Comparison of ENCODE assay signal across 1 cellular context in the genomic region with DNA sequence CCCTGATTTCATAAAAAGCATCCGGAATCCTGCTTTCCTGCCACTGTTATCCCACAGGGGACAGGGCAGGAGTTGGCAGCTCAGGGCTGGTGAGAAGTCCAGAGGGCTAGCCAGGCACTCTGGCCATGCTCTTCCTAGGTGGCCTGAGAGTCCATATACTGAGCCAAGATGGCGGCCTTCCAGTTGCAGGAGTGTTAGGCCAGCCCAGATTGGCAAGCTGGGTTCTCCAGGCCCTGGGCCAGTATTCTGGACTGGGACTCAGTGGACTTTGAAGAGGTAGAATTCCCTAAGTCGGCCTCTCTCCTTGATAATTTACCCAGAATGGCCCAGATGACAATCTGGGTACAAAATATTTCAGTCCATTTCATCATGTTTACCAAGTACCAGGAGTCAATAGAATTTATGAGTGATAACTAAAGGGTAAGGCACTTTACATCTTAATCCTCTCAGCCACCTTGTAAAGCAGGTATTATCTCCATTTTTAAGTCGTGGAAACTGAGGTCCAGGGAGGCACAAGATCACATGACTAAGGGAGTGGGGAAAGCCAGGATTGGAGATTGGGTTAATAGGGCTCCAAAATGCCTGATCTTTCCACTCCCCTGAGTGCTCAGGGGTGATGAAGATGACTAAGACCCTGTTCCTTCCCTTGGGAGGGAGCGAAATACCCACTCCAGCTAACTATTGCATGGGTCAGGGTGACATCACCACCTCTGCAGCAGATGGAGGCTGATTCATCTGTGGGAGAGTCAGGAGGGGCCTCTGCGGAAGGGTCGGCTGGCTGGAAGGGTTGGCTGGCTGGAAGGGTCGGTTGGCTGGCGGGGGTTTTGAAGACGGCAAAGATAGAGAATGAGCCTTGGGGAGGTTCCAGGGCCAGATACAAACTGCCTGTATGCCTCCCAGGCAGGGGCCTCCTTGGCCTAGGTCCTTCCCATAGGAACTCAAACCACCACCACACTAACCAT.
TF ChIP-seq lines count a peak whose summit lies in the region.

No MANE protein-coding gene starts in this region.

TF ChIP-seq in K562, 482 proteins besides CTCF, POLR2A, EP300 and RAD21 (continued from another document and continues in another):
- TF ChIP-seq, protein P1, sequence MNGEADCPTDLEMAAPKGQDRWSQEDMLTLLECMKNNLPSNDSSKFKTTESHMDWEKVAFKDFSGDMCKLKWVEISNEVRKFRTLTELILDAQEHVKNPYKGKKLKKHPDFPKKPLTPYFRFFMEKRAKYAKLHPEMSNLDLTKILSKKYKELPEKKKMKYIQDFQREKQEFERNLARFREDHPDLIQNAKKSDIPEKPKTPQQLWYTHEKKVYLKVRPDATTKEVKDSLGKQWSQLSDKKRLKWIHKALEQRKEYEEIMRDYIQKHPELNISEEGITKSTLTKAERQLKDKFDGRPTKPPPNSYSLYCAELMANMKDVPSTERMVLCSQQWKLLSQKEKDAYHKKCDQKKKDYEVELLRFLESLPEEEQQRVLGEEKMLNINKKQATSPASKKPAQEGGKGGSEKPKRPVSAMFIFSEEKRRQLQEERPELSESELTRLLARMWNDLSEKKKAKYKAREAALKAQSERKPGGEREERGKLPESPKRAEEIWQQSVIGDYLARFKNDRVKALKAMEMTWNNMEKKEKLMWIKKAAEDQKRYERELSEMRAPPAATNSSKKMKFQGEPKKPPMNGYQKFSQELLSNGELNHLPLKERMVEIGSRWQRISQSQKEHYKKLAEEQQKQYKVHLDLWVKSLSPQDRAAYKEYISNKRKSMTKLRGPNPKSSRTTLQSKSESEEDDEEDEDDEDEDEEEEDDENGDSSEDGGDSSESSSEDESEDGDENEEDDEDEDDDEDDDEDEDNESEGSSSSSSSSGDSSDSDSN (IDR thresholded peaks at IDR 0.05; ENCODE audit: borderline replicate concordance in 1 of 2, low read depth in 2 of 2, low read length in 2 of 2), result 0 out of 4 replicates have a peak, but pooled peaks of 1 of the 2 experiments have one; percentile 44
- TF ChIP-seq GTF2F1 (IDR thresholded peaks at IDR 0.05; ENCODE audit: low read depth, low read length) (no peak), ELF1 (tag; IDR thresholded peaks at IDR 0.05) (no peak; the same call in 1 of the 2 replicates), STAG1 (CRISPR knock-in tag; IDR thresholded peaks at IDR 0.05; ENCODE audit: borderline replicate concordance) (no peak), HDAC8 (tag; IDR thresholded peaks at IDR 0.05) (no peak; the same call in 1 of the 2 replicates), NEUROD1 (IDR thresholded peaks at IDR 0.05; ENCODE audit: borderline replicate concordance, low read depth, low read length, partially characterized antibody) (peak; percentile 60), PML (IDR thresholded peaks at IDR 0.05; ENCODE audit: low read length) (no peak), ZNF695 (CRISPR knock-in tag; IDR thresholded peaks at IDR 0.05) (no peak), EHMT2 (IDR thresholded peaks at IDR 0.05) (no peak), ZNF551 (CRISPR knock-in tag; IDR thresholded peaks at IDR 0.05) (no peak), PHB2 (IDR thresholded peaks at IDR 0.05; ENCODE audit: low read depth) (no peak), NFYB (IDR thresholded peaks at IDR 0.05; ENCODE audit: extremely low read depth, insufficient read length) (no peak), ZNF316 (IDR thresholded peaks at IDR 0.05) (no peak), TAL1 (IDR thresholded peaks at IDR 0.05) (peak; percentile 46), ZBTB17 (CRISPR knock-in tag; IDR thresholded peaks at IDR 0.05) (no peak), ZNF75A (CRISPR knock-in tag; IDR thresholded peaks at IDR 0.05) (no peak), MEF2D (tag; conservative IDR thresholded peaks at IDR 0.05; ENCODE audit: low read depth) (no peak), PCBP2 (IDR thresholded peaks at IDR 0.05; ENCODE audit: low read depth, low read length, poor library complexity, severe bottlenecking) (no peak), NCOA2 (IDR thresholded peaks at IDR 0.05; ENCODE audit: partially characterized antibody in 2 of 2) (no peak), ZBTB8A (IDR thresholded peaks at IDR 0.05; ENCODE audit: partially characterized antibody) (no peak), MAFK (IDR thresholded peaks at IDR 0.05; ENCODE audit: low read length) (no peak), CREM (IDR thresholded peaks at IDR 0.05; ENCODE audit: low read depth) (peak; percentile 59; the same call in 1 of the 2 replicates), LCOR (CRISPR knock-in tag; IDR thresholded peaks at IDR 0.05) (peak; percentile 58; the same call in 1 of the 2 replicates), PRMT5 (CRISPR knock-in tag; IDR thresholded peaks at IDR 0.05) (no peak), ILK (tag; IDR thresholded peaks at IDR 0.05; ENCODE audit: borderline replicate concordance, low read depth) (no peak), DDX20 (tag; IDR thresholded peaks at IDR 0.05; ENCODE audit: low read depth) (peak; percentile 49; the same call in 1 of the 2 replicates)
- TF ChIP-seq, protein P2, sequence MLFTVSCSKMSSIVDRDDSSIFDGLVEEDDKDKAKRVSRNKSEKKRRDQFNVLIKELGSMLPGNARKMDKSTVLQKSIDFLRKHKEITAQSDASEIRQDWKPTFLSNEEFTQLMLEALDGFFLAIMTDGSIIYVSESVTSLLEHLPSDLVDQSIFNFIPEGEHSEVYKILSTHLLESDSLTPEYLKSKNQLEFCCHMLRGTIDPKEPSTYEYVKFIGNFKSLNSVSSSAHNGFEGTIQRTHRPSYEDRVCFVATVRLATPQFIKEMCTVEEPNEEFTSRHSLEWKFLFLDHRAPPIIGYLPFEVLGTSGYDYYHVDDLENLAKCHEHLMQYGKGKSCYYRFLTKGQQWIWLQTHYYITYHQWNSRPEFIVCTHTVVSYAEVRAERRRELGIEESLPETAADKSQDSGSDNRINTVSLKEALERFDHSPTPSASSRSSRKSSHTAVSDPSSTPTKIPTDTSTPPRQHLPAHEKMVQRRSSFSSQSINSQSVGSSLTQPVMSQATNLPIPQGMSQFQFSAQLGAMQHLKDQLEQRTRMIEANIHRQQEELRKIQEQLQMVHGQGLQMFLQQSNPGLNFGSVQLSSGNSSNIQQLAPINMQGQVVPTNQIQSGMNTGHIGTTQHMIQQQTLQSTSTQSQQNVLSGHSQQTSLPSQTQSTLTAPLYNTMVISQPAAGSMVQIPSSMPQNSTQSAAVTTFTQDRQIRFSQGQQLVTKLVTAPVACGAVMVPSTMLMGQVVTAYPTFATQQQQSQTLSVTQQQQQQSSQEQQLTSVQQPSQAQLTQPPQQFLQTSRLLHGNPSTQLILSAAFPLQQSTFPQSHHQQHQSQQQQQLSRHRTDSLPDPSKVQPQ (CRISPR knock-in tag; IDR thresholded peaks at IDR 0.05; ENCODE audit: borderline replicate concordance), result no peak
- TF ChIP-seq, protein P3, sequence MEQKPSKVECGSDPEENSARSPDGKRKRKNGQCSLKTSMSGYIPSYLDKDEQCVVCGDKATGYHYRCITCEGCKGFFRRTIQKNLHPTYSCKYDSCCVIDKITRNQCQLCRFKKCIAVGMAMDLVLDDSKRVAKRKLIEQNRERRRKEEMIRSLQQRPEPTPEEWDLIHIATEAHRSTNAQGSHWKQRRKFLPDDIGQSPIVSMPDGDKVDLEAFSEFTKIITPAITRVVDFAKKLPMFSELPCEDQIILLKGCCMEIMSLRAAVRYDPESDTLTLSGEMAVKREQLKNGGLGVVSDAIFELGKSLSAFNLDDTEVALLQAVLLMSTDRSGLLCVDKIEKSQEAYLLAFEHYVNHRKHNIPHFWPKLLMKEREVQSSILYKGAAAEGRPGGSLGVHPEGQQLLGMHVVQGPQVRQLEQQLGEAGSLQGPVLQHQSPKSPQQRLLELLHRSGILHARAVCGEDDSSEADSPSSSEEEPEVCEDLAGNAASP (IDR thresholded peaks at IDR 0.05), result no peak
- TF ChIP-seq, protein P4, sequence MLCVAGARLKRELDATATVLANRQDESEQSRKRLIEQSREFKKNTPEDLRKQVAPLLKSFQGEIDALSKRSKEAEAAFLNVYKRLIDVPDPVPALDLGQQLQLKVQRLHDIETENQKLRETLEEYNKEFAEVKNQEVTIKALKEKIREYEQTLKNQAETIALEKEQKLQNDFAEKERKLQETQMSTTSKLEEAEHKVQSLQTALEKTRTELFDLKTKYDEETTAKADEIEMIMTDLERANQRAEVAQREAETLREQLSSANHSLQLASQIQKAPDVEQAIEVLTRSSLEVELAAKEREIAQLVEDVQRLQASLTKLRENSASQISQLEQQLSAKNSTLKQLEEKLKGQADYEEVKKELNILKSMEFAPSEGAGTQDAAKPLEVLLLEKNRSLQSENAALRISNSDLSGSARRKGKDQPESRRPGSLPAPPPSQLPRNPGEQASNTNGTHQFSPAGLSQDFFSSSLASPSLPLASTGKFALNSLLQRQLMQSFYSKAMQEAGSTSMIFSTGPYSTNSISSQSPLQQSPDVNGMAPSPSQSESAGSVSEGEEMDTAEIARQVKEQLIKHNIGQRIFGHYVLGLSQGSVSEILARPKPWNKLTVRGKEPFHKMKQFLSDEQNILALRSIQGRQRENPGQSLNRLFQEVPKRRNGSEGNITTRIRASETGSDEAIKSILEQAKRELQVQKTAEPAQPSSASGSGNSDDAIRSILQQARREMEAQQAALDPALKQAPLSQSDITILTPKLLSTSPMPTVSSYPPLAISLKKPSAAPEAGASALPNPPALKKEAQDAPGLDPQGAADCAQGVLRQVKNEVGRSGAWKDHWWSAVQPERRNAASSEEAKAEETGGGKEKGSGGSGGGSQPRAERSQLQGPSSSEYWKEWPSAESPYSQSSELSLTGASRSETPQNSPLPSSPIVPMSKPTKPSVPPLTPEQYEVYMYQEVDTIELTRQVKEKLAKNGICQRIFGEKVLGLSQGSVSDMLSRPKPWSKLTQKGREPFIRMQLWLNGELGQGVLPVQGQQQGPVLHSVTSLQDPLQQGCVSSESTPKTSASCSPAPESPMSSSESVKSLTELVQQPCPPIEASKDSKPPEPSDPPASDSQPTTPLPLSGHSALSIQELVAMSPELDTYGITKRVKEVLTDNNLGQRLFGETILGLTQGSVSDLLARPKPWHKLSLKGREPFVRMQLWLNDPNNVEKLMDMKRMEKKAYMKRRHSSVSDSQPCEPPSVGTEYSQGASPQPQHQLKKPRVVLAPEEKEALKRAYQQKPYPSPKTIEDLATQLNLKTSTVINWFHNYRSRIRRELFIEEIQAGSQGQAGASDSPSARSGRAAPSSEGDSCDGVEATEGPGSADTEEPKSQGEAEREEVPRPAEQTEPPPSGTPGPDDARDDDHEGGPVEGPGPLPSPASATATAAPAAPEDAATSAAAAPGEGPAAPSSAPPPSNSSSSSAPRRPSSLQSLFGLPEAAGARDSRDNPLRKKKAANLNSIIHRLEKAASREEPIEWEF (CRISPR knock-in tag; IDR thresholded peaks at IDR 0.05), result no peak
- TF ChIP-seq, protein P5, sequence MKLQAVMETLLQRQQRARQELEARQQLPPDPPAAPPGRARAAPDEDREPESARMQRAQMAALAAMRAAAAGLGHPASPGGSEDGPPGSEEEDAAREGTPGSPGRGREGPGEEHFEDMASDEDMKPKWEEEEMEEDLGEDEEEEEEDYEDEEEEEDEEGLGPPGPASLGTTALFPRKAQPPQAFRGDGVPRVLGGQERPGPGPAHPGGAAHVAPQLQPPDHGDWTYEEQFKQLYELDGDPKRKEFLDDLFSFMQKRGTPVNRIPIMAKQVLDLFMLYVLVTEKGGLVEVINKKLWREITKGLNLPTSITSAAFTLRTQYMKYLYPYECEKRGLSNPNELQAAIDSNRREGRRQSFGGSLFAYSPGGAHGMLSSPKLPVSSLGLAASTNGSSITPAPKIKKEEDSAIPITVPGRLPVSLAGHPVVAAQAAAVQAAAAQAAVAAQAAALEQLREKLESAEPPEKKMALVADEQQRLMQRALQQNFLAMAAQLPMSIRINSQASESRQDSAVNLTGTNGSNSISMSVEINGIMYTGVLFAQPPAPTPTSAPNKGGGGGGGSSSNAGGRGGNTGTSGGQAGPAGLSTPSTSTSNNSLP (IDR thresholded peaks at IDR 0.05; ENCODE audit: borderline replicate concordance, low read depth, low read length), result no peak
- TF ChIP-seq, protein P6, sequence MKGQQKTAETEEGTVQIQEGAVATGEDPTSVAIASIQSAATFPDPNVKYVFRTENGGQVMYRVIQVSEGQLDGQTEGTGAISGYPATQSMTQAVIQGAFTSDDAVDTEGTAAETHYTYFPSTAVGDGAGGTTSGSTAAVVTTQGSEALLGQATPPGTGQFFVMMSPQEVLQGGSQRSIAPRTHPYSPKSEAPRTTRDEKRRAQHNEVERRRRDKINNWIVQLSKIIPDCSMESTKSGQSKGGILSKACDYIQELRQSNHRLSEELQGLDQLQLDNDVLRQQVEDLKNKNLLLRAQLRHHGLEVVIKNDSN (CRISPR knock-in tag; IDR thresholded peaks at IDR 0.05), result no peak
- TF ChIP-seq, protein P7, sequence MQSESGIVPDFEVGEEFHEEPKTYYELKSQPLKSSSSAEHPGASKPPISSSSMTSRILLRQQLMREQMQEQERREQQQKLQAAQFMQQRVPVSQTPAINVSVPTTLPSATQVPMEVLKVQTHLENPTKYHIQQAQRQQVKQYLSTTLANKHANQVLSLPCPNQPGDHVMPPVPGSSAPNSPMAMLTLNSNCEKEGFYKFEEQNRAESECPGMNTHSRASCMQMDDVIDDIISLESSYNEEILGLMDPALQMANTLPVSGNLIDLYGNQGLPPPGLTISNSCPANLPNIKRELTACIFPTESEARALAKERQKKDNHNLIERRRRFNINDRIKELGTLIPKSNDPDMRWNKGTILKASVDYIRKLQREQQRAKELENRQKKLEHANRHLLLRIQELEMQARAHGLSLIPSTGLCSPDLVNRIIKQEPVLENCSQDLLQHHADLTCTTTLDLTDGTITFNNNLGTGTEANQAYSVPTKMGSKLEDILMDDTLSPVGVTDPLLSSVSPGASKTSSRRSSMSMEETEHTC (IDR thresholded peaks at IDR 0.05), result no peak; the same call in 1 of the 2 replicates
- TF ChIP-seq, protein P8, sequence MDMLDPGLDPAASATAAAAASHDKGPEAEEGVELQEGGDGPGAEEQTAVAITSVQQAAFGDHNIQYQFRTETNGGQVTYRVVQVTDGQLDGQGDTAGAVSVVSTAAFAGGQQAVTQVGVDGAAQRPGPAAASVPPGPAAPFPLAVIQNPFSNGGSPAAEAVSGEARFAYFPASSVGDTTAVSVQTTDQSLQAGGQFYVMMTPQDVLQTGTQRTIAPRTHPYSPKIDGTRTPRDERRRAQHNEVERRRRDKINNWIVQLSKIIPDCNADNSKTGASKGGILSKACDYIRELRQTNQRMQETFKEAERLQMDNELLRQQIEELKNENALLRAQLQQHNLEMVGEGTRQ (CRISPR knock-in tag; IDR thresholded peaks at IDR 0.05), result peak; percentile 36
- TF ChIP-seq, protein P9, sequence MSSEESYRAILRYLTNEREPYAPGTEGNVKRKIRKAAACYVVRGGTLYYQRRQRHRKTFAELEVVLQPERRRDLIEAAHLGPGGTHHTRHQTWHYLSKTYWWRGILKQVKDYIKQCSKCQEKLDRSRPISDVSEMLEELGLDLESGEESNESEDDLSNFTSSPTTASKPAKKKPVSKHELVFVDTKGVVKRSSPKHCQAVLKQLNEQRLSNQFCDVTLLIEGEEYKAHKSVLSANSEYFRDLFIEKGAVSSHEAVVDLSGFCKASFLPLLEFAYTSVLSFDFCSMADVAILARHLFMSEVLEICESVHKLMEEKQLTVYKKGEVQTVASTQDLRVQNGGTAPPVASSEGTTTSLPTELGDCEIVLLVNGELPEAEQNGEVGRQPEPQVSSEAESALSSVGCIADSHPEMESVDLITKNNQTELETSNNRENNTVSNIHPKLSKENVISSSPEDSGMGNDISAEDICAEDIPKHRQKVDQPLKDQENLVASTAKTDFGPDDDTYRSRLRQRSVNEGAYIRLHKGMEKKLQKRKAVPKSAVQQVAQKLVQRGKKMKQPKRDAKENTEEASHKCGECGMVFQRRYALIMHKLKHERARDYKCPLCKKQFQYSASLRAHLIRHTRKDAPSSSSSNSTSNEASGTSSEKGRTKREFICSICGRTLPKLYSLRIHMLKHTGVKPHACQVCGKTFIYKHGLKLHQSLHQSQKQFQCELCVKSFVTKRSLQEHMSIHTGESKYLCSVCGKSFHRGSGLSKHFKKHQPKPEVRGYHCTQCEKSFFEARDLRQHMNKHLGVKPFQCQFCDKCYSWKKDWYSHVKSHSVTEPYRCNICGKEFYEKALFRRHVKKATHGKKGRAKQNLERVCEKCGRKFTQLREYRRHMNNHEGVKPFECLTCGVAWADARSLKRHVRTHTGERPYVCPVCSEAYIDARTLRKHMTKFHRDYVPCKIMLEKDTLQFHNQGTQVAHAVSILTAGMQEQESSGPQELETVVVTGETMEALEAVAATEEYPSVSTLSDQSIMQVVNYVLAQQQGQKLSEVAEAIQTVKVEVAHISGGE (CRISPR knock-in tag; IDR thresholded peaks at IDR 0.05), result no peak
